19 cellular contexts compared by ENCODE assay signal in genomic region chr1:237478842-237479241, GRCh38.
A peak's percentile ranks its signal among the peaks of the same experiment; 100 is the strongest.
DNase-seq lines count a peak whose midpoint lies in the region; ATAC-seq, FAIRE-seq and TF ChIP-seq lines count a peak whose summit lies in the region.
"Had no signal": no experiment of that assay in that cellular context is flagged by ENCODE, and none has a peak within 500 bp of the region (broad histone marks: within the 10 kb centered on the region; RNA-seq: fewer than 3 reads in every experiment).

No MANE protein-coding gene starts in this region.

- H3K4me1 Mint-ChIP-seq in MCF 10A (ENCODE audit: insufficient read depth, unreplicated experiment), result peaks cover 22% of the 10 kb centered on the region
- H3K4me1 Mint-ChIP-seq in stimulated activated effector memory CD8-positive, alpha-beta T cell treated with anti-CD3 and anti-CD28 coated beads, Interleukin-12 subunit alpha, Interleukin-12 subunit beta, amount 100 ng/mL, for 72 hours, result no peaks in the 10 kb centered on the region
- H3K4me1 Mint-ChIP-seq: CD14-positive monocyte had no signal

- no peaks in the 10 kb centered on the region for H3K27me3 Mint-ChIP-seq in MCF 10A (ENCODE audit: insufficient read depth, unreplicated experiment)

- WGBS in mammary epithelial cell (ENCODE audit: low coverage, missing lambda C conversion rate), result 65% methylated on average over 3 of the region's 3 CpGs
- WGBS in pancreas, 2 donors, result 77 to 94% methylated on average over 3 of the region's 3 CpGs

- no peak overlapping the region for H2AFZ ChIP-seq in mammary epithelial cell (ENCODE audit: low read depth, low read length)
- H2AFZ ChIP-seq: GM23338 had no signal

- H4K20me1 ChIP-seq in mammary epithelial cell (ENCODE audit: insufficient read depth, low read length), result no peaks in the 10 kb centered on the region

- H3K4me3 ChIP-seq in mammary epithelial cell (replicated peaks in 1 of 3; ENCODE audit: insufficient read depth in 1 of 3, low read depth in 2 of 3, low read length in 3 of 3) (no peak overlapping the region), pancreas (no peak overlapping the region)
- H3K4me3 ChIP-seq: A549, GM23338 had no signal

- FAIRE-seq in pancreas (lab: Jason Lieb, UNC), result no peak
- FAIRE-seq: A549, H54 had no signal

- peaks cover 4% of the 10 kb centered on the region for H3K36me3 Mint-ChIP-seq in MCF 10A (ENCODE audit: insufficient read depth, unreplicated experiment)
- H3K36me3 Mint-ChIP-seq in stimulated activated effector memory CD8-positive, alpha-beta T cell treated with anti-CD3 and anti-CD28 coated beads, Interleukin-12 subunit alpha, Interleukin-12 subunit beta, amount 100 ng/mL, for 72 hours, result no peaks in the 10 kb centered on the region
- H3K36me3 Mint-ChIP-seq: CD14-positive monocyte; CD4-positive, alpha-beta memory T cell had no signal

- peak overlapping the region; percentile 0 for H3K4me3 Mint-ChIP-seq in MCF 10A (ENCODE audit: unreplicated experiment)
- no peak overlapping the region for H3K4me3 Mint-ChIP-seq in stimulated activated effector memory CD8-positive, alpha-beta T cell treated with anti-CD3 and anti-CD28 coated beads, Interleukin-12 subunit alpha, Interleukin-12 subunit beta, amount 100 ng/mL, for 72 hours
- H3K4me3 Mint-ChIP-seq: CD14-positive monocyte, GM23338 had no signal

- H3K27me3 ChIP-seq in mammary epithelial cell (ENCODE audit: insufficient read depth, low read length) (no peaks in the 10 kb centered on the region), pancreas (no peaks in the 10 kb centered on the region)

- H3K27ac Mint-ChIP-seq in MCF 10A (ENCODE audit: low read depth, unreplicated experiment), result no peak overlapping the region
- H3K27ac Mint-ChIP-seq in stimulated activated effector memory CD8-positive, alpha-beta T cell treated with anti-CD3 and anti-CD28 coated beads, Interleukin-12 subunit alpha, Interleukin-12 subunit beta, amount 100 ng/mL, for 72 hours, result no peak overlapping the region
- H3K27ac Mint-ChIP-seq: CD14-positive monocyte; CD4-positive, alpha-beta memory T cell; GM23338 had no signal

- no peak overlapping the region for H3K9ac ChIP-seq in mammary epithelial cell (ENCODE audit: insufficient read depth, low read length)

- no peaks in the 10 kb centered on the region for H3K79me2 ChIP-seq in mammary epithelial cell (ENCODE audit: insufficient read depth, low read length)

- H3K9me3 Mint-ChIP-seq in MCF 10A (ENCODE audit: unreplicated experiment), result peaks cover 7% of the 10 kb centered on the region
- H3K9me3 Mint-ChIP-seq in stimulated activated effector memory CD8-positive, alpha-beta T cell treated with anti-CD3 and anti-CD28 coated beads, Interleukin-12 subunit alpha, Interleukin-12 subunit beta, amount 100 ng/mL, for 72 hours, result peaks cover 4% of the 10 kb centered on the region
- H3K9me3 Mint-ChIP-seq: GM23338 had no signal

- H3K9me3 ChIP-seq in mammary epithelial cell (replicated peaks; ENCODE audit: insufficient read depth, low read length), result no peaks in the 10 kb centered on the region
- H3K9me3 ChIP-seq in pancreas, result no peaks in the 10 kb centered on the region
- H3K9me3 ChIP-seq: A549 had no signal

- no peaks in the 10 kb centered on the region for H3K4me1 ChIP-seq in mammary epithelial cell (ENCODE audit: insufficient read depth, low read length)
- no peaks in the 10 kb centered on the region for H3K4me1 ChIP-seq in pancreas
- H3K4me1 ChIP-seq: A549 had no signal

- BruUV-seq in MCF 10A (replicated peaks; lab: Mats Ljungman, UMichigan) (no TSS peak), mammary epithelial cell (replicated peaks; lab: Mats Ljungman, UMichigan) (no TSS peak)

- in situ Hi-C loops in mammary epithelial cell (cut with MboI; ENCODE audit: low sequenced_read_pairs in 2 of 2), result no loop called here

- peak; percentile 51 for ATAC-seq in stimulated activated effector memory CD8-positive, alpha-beta T cell treated with anti-CD3 and anti-CD28 coated beads, Interleukin-12 subunit alpha, Interleukin-12 subunit beta, amount 100 ng/mL, for 72 hours
- ATAC-seq in GM19351 (IDR thresholded peaks at IDR 0.05; ENCODE audit: unreplicated experiment) (no peak), pancreas (no peak)
- ATAC-seq: A549, GM23338 had no signal

- no peak for TF ChIP-seq CTCF in MCF 10A (IDR thresholded peaks at IDR 0.05; ENCODE audit: unreplicated experiment)
- no peak for TF ChIP-seq CTCF in mammary epithelial cell (conservative IDR thresholded peaks at IDR 0.05 in 1 of 2, IDR thresholded peaks at IDR 0.05 in 1 of 2; ENCODE audit: extremely low read depth in 1 of 2, insufficient read depth in 1 of 2, low read depth in 1 of 2, low read length in 2 of 2)
- TF ChIP-seq CTCF in pancreas (IDR thresholded peaks at IDR 0.05), result no peak

- H3K36me3 ChIP-seq in mammary epithelial cell (ENCODE audit: insufficient read depth, low read length) (no peaks in the 10 kb centered on the region), pancreas (no peaks in the 10 kb centered on the region)

- intact Hi-C loops in MCF 10A (cut with micrococcal nuclease), result no loop called here
- intact Hi-C loops in mammary epithelial cell (cut with micrococcal nuclease), result no loop called here
- intact Hi-C loops in pancreas (cut with DNase I), result no loop called here

- H3K27ac ChIP-seq in mammary epithelial cell (ENCODE audit: insufficient read depth, low read depth, low read length), result no peak overlapping the region
- H3K27ac ChIP-seq in pancreas, result no peak overlapping the region
- H3K27ac ChIP-seq: 22Rv1, A549 had no signal

- no peak overlapping the region for H3K4me2 ChIP-seq in mammary epithelial cell (ENCODE audit: insufficient read depth, low read depth, low read length)
- H3K4me2 ChIP-seq: A549, GM23338 had no signal

- CTCF ChIA-PET in MCF 10A (lab: Yijun Ruan, JAX), result no interaction called here
- CTCF ChIA-PET in mammary epithelial cell (lab: Charles Lee; ENCODE audit: low non-redundant PET), result no interaction called here

- POLR2A ChIA-PET in MCF 10A (lab: Yijun Ruan, JAX), result interaction anchor here (1.2 kb wide), 1 partner anchor 18 kb away, joined by 3 read pairs; no protein-coding TSS in a partner anchor

- no peak for DNase-seq in MCF 10A (ENCODE audit: unreplicated experiment)
- DNase-seq in mammary epithelial cell, result no peak
- peak; percentile 29 for DNase-seq in ELR (ENCODE audit: low read depth)
- peak; percentile 70 for DNase-seq in OCI-M1 (lab: John Stamatoyannopoulos, UW)
- DNase-seq in stimulated activated effector memory CD8-positive, alpha-beta T cell treated with anti-CD3 and anti-CD28 coated beads, Interleukin-12 subunit alpha, Interleukin-12 subunit beta, amount 100 ng/mL, for 72 hours (ENCODE audit: low spot score in 2 of 2), result no peak
- no peak for DNase-seq in activated T-cell treated with anti-CD3 and anti-CD28 coated beads for 4 hours
- DNase-seq in pancreas, result no peak
- DNase-seq: AML-193; Calu3; CD4-positive, alpha-beta memory T cell; DMS53; GF-D8; HCEC 1CT had no signal

- dilution Hi-C loops in mammary epithelial cell (cut with HindIII; ENCODE audit: low sequenced_read_pairs), result no loop called here

Comparison
In these comparisons a context has a peak if more than half of its experiments do, and no peak if none do; other contexts are left out.
1. DNase-seq: peak in ELR (single experiment) and OCI-M1 (single experiment); none in MCF 10A (single experiment), mammary epithelial cell (single experiment), stimulated activated effector memory CD8-positive, alpha-beta T cell treated with anti-CD3 and anti-CD28 coated beads, Interleukin-12 subunit alpha, Interleukin-12 subunit beta, amount 100 ng/mL, for 72 hours (0 of 2), activated T-cell treated with anti-CD3 and anti-CD28 coated beads for 4 hours (single experiment) and pancreas (0 of 6).